In genomic region chr12:64946132-64946829, GRCh38 we compare ENCODE assay signal across 11 cellular contexts.
DNase-seq lines count a peak whose midpoint lies in the region; ATAC-seq, FAIRE-seq and TF ChIP-seq lines count a peak whose summit lies in the region.
"Had no signal": no experiment of that assay in that cellular context is flagged by ENCODE, and none has a peak within 500 bp of the region (broad histone marks: within the 10 kb centered on the region; RNA-seq: fewer than 3 reads in every experiment).

No MANE protein-coding gene starts in this region.

- H3K9me3 ChIP-seq in liver (ENCODE audit: control insufficient read depth in 4 of 4, low read length in 3 of 4) (no peaks in the 10 kb centered on the region), HepG2 (ENCODE audit: low read length) (no peaks in the 10 kb centered on the region)
- H3K9me3 ChIP-seq: Peyer's patch had no signal

- H3K4me1 ChIP-seq in liver (ENCODE audit: control insufficient read depth in 4 of 4, insufficient read depth in 4 of 4, low read length in 3 of 4) (peaks cover 0 to 2% (median 0%) of the 10 kb centered on the region in 4 donors), HepG2 (ENCODE audit: insufficient read depth, low read length) (no peaks in the 10 kb centered on the region)
- H3K4me1 ChIP-seq: Peyer's patch had no signal

- BruUV-seq in HepG2 (replicated peaks; lab: Mats Ljungman, UMichigan), result no TSS peak

- in situ Hi-C loops in HepG2 (cut with HindIII; ENCODE audit: extremely low pct_ligation_motif_present, low pct_unique_long_range_greater_than_20kb), result no loop called here

- POLR2A ChIA-PET in HepG2 (lab: Yijun Ruan, JAX), result no interaction called here

- no peaks in the 10 kb centered on the region for H3K79me2 ChIP-seq in HepG2 (ENCODE audit: insufficient read depth, low read length)

- no peak for DNase-seq in HepG2 (ENCODE audit: low spot score)
- peak; percentile 94 for DNase-seq in medulla oblongata (ENCODE audit: extremely low spot score)
- DNase-seq in dedifferentiated amniotic fluid mesenchymal stem cell (ENCODE audit: extremely low spot score), result no peak
- DNase-seq in stimulated activated CD8-positive, alpha-beta memory T cell treated with anti-CD3 and anti-CD28 coated beads, Interleukin-4, amount 100 ng/mL, for 48 hours, result no peak
- DNase-seq: activated CD8-positive, alpha-beta T cell treated with anti-CD3 and anti-CD28 coated beads, Interleukin-2, amount 10 ng/mL, durations not matched to agents 7 days and 5 days; Peyer's patch had no signal

- ATAC-seq in HepG2, result no peak
- ATAC-seq in GM19455 (IDR thresholded peaks at IDR 0.05; ENCODE audit: unreplicated experiment), result no peak
- no peak for ATAC-seq in HG03571 (IDR thresholded peaks at IDR 0.05; ENCODE audit: unreplicated experiment)
- ATAC-seq: activated CD8-positive, alpha-beta T cell treated with anti-CD3 and anti-CD28 coated beads, Interleukin-2, amount 10 ng/mL, durations not matched to agents 7 days and 5 days; GM12878 had no signal

- H3K9ac ChIP-seq in liver (ENCODE audit: low read depth in 1 of 2, low read length in 2 of 2) (no peak overlapping the region), HepG2 (ENCODE audit: insufficient read depth, low read depth, low read length) (no peak overlapping the region)

- no peaks in the 10 kb centered on the region for H3K36me3 ChIP-seq in liver (ENCODE audit: control insufficient read depth in 4 of 4, insufficient read depth in 3 of 4, low read depth in 1 of 4, low read length in 3 of 4)
- H3K36me3 ChIP-seq in HepG2 (replicated peaks in 1 of 2; ENCODE audit: control insufficient read depth in 1 of 2, insufficient read depth in 2 of 2, low read length in 2 of 2), result no peaks in the 10 kb centered on the region
- H3K36me3 ChIP-seq: Peyer's patch had no signal

- CTCF ChIA-PET in HepG2 (lab: Yijun Ruan, JAX; ENCODE audit: low intra/inter-chr PET ratio, low total read pairs), result no interaction called here

- TF ChIP-seq EP300 in HepG2 (IDR thresholded peaks at IDR 0.05; ENCODE audit: low read depth in 2 of 2, low read length in 2 of 2), result no peak
- no peak for TF ChIP-seq EP300 in HepG2 (CRISPR knock-in tag; IDR thresholded peaks at IDR 0.05; ENCODE audit: borderline replicate concordance)

- peaks cover 0 to 2% (median 0%) of the 10 kb centered on the region in 4 donors for H3K27me3 ChIP-seq in liver (ENCODE audit: control insufficient read depth in 4 of 4, insufficient read depth in 4 of 4, low read length in 3 of 4)
- peaks cover 0 to 7% of the 10 kb centered on the region in 2 experiments; a peak in 1 of 5 replicates for H3K27me3 ChIP-seq in HepG2 (ENCODE audit: control insufficient read depth in 1 of 2, insufficient read depth in 2 of 2, low read length in 2 of 2)
- H3K27me3 ChIP-seq: Peyer's patch had no signal

- H3K27ac ChIP-seq in liver (ENCODE audit: low read depth in 1 of 2, low read length in 2 of 2) (no peak overlapping the region), HepG2 (ENCODE audit: extremely low read length, insufficient read depth, low read length) (no peak overlapping the region), cingulate gyrus (ENCODE audit: low read depth, low read length) (peak overlapping the region; percentile 41)
- H3K27ac ChIP-seq: Peyer's patch had no signal

- TF ChIP-seq POLR2A in HepG2 (IDR thresholded peaks at IDR 0.05; ENCODE audit: insufficient read depth in 1 of 2, low read depth in 2 of 2, low read length in 2 of 2), result no peak

- TF ChIP-seq CTCF in liver (IDR thresholded peaks at IDR 0.05; ENCODE audit: low read depth, low read length, missing input control), result no peak
- no peak for TF ChIP-seq CTCF in HepG2 (CRISPR knock-in tag; IDR thresholded peaks at IDR 0.05)

- H3K4me2 ChIP-seq in HepG2 (ENCODE audit: low read depth, low read length), result no peak overlapping the region

- no peak overlapping the region for H2AFZ ChIP-seq in HepG2 (ENCODE audit: low read length)

- intact Hi-C loops in HepG2 (cut with micrococcal nuclease; ENCODE audit: unreplicated experiment), result no loop called here

- no peaks in the 10 kb centered on the region for H4K20me1 ChIP-seq in HepG2 (ENCODE audit: insufficient read depth, low read length)

- TF ChIP-seq RAD21 in liver (IDR thresholded peaks at IDR 0.05), result no peak
- TF ChIP-seq RAD21 in HepG2 (CRISPR knock-in tag; IDR thresholded peaks at IDR 0.05), result no peak

- H3K4me3 ChIP-seq in liver (ENCODE audit: low read depth in 1 of 3, low read length in 3 of 3) (no peak overlapping the region), HepG2 (replicated peaks in 1 of 3; ENCODE audit: insufficient read depth in 1 of 3, low read depth in 2 of 3, low read length in 3 of 3) (no peak overlapping the region)
- H3K4me3 ChIP-seq: GM12878, Peyer's patch had no signal

- 60% methylated on average over 5 of the region's 5 CpGs for WGBS in liver
- WGBS in HepG2 (ENCODE audit: low lambda C conversion rate), result 29% methylated on average over 5 of the region's 5 CpGs

- FAIRE-seq in HepG2 (lab: Jason Lieb, UNC), result no peak
- FAIRE-seq: GM12878 had no signal

TF ChIP-seq in liver, 16 proteins besides CTCF, POLR2A, EP300 and RAD21:
- TF ChIP-seq RXRA (IDR thresholded peaks at IDR 0.05), result peak; percentile 16 to 24
- peak; percentile 23 for TF ChIP-seq SP1 (IDR thresholded peaks at IDR 0.05)
- peak; percentile 62 for TF ChIP-seq NR2F2 (IDR thresholded peaks at IDR 0.05)
- no peak for TF ChIP-seq HNF4G (IDR thresholded peaks at IDR 0.05)

TF ChIP-seq in HepG2, 621 proteins besides CTCF, POLR2A, EP300 and RAD21:
- TF ChIP-seq POGK (CRISPR knock-in tag; conservative IDR thresholded peaks at IDR 0.05) (no peak), ZNF761 (CRISPR knock-in tag; conservative IDR thresholded peaks at IDR 0.05) (no peak), ARNT (IDR thresholded peaks at IDR 0.05) (no peak), ZKSCAN1 (IDR thresholded peaks at IDR 0.05; ENCODE audit: low read length) (no peak), ZSCAN9 (CRISPR knock-in tag; IDR thresholded peaks at IDR 0.05; ENCODE audit: borderline replicate concordance) (no peak), ZFP36L1 (CRISPR knock-in tag; IDR thresholded peaks at IDR 0.05) (no peak), SALL2 (CRISPR knock-in tag; IDR thresholded peaks at IDR 0.05) (no peak), ZNF556 (CRISPR knock-in tag; IDR thresholded peaks at IDR 0.05; ENCODE audit: borderline replicate concordance) (no peak), FIP1L1 (IDR thresholded peaks at IDR 0.05; ENCODE audit: borderline replicate concordance, insufficient read depth, low read depth, low read length) (no peak), AGO1 (IDR thresholded peaks at IDR 0.05; ENCODE audit: low read depth, low read length, poor library complexity, severe bottlenecking) (no peak)
